6 cellular contexts compared by ENCODE assay signal in the genomic region with DNA sequence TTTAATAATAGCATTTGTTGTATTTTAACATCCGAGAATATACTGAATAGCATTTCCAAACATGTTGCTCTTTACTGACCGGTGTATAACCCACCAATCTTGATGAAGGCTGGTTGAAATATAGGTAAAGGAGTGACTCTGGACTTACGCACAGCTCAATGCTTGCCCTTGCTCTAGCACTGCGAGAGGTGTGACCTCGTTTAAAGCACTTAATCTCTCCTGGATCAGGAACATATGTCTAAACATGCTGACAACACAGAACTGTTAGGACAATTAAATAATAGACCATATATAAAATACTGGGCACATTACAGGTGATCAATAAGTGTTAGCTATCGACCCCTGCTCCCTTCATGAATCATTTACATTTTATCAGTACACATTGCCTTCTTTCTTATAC.
"Had no signal": no experiment of that assay in that cellular context is flagged by ENCODE, and none has a peak within 500 bp of the region (broad histone marks: within the 10 kb centered on the region; RNA-seq: fewer than 3 reads in every experiment).

No MANE protein-coding gene starts in this region.

- H3K4me3 ChIP-seq: GM23248 had no signal

- FAIRE-seq: HepG2 had no signal

- H3K27ac ChIP-seq: GM23248, HL-60 had no signal

- ATAC-seq: HepG2 had no signal

- DNase-seq: GM23248, GOT3, H9, HCEC 1CT had no signal
